ENCODE assay signal across 8 cellular contexts in genomic region chr4:73258668-73259551, GRCh38. TPM values are rescaled to one million over a fixed set of nuclear protein-coding genes. Genes with fewer than 3 reads are reported as not detected.
DNase-seq lines count a peak whose midpoint lies in the region; ATAC-seq and TF ChIP-seq lines count a peak whose summit lies in the region.

ANKRD17 (minus strand) TSS chr4:73258798; CDS start chr4:73258668, 130 bp downstream.

- POLR2A ChIA-PET in RWPE1 (lab: Yijun Ruan, JAX; ENCODE audit: low non-redundant PET): interaction anchor here (0.5 to 0.6 kb wide), 2 partner anchors 220 to 361 kb away, joined by 3 read pairs; partner anchors contain the start of gene RASSF6

- H3K4me3 Mint-ChIP-seq in activated T-helper 2 cell treated with anti-CD3 and anti-CD28 coated beads, Interferon-gamma antibody, Interleukin-2, Interleukin-4, amounts not matched to agents 10 μg/mL and 5 μg/mL and 100 μg/mL, durations not matched to agents 14 hours and 24 hours and 36 hours (ENCODE audit: low read depth): peak within 1 kb of the TSS; percentile 95
- peak within 1 kb of the TSS; percentile 98 for H3K4me3 Mint-ChIP-seq in natural killer cell treated with Interleukin-12 subunit alpha and Interleukin-12 subunit beta and Interleukin-15 and Interleukin-18, amount 100 ng/mL, for 72 hours

- CTCF ChIA-PET in RWPE1 (lab: Yijun Ruan, JAX): no interaction called here

- peaks cover 25% of the 10 kb centered on the region for H3K36me3 Mint-ChIP-seq in activated T-helper 2 cell treated with anti-CD3 and anti-CD28 coated beads, Interferon-gamma antibody, Interleukin-2, Interleukin-4, amounts not matched to agents 10 μg/mL and 5 μg/mL and 100 μg/mL, durations not matched to agents 14 hours and 24 hours and 36 hours (ENCODE audit: low read depth)
- peaks cover 6% of the 10 kb centered on the region for H3K36me3 Mint-ChIP-seq in natural killer cell treated with Interleukin-12 subunit alpha and Interleukin-12 subunit beta and Interleukin-15 and Interleukin-18, amount 100 ng/mL, for 72 hours

- H3K9me3 Mint-ChIP-seq in activated T-helper 2 cell treated with anti-CD3 and anti-CD28 coated beads, Interferon-gamma antibody, Interleukin-2, Interleukin-4, amounts not matched to agents 10 μg/mL and 5 μg/mL and 100 μg/mL, durations not matched to agents 14 hours and 24 hours and 36 hours: no peaks in the 10 kb centered on the region
- no peaks in the 10 kb centered on the region for H3K9me3 Mint-ChIP-seq in natural killer cell treated with Interleukin-12 subunit alpha and Interleukin-12 subunit beta and Interleukin-15 and Interleukin-18, amount 100 ng/mL, for 72 hours

- H3K4me1 Mint-ChIP-seq in activated T-helper 2 cell treated with anti-CD3 and anti-CD28 coated beads, Interferon-gamma antibody, Interleukin-2, Interleukin-4, amounts not matched to agents 10 μg/mL and 5 μg/mL and 100 μg/mL, durations not matched to agents 14 hours and 24 hours and 36 hours (ENCODE audit: low read depth): peaks cover 27% of the 10 kb centered on the region
- peaks cover 34 to 43% of the 10 kb centered on the region in 2 donors for H3K4me1 Mint-ChIP-seq in natural killer cell treated with Interleukin-12 subunit alpha and Interleukin-12 subunit beta and Interleukin-15 and Interleukin-18, amount 100 ng/mL, for 72 hours (ENCODE audit: low read depth in 2 of 2)

- peak within 1 kb of the TSS; percentile 95 for H3K4me3 ChIP-seq in LNCaP clone FGC (ENCODE audit: low read depth, low read length)

- H3K27ac ChIP-seq in RWPE1: peak within 1 kb of the TSS; percentile 97

- peak within 1 kb of the TSS; percentile 100 for H3K27ac Mint-ChIP-seq in activated T-helper 2 cell treated with anti-CD3 and anti-CD28 coated beads, Interferon-gamma antibody, Interleukin-2, Interleukin-4, amounts not matched to agents 10 μg/mL and 5 μg/mL and 100 μg/mL, durations not matched to agents 14 hours and 24 hours and 36 hours
- H3K27ac Mint-ChIP-seq in natural killer cell treated with Interleukin-12 subunit alpha and Interleukin-12 subunit beta and Interleukin-15 and Interleukin-18, amount 100 ng/mL, for 72 hours: peak within 1 kb of the TSS; percentile 93 to 97

- no peaks in the 10 kb centered on the region for H3K27me3 Mint-ChIP-seq in activated T-helper 2 cell treated with anti-CD3 and anti-CD28 coated beads, Interferon-gamma antibody, Interleukin-2, Interleukin-4, amounts not matched to agents 10 μg/mL and 5 μg/mL and 100 μg/mL, durations not matched to agents 14 hours and 24 hours and 36 hours (ENCODE audit: low read depth)
- H3K27me3 Mint-ChIP-seq in natural killer cell treated with Interleukin-12 subunit alpha and Interleukin-12 subunit beta and Interleukin-15 and Interleukin-18, amount 100 ng/mL, for 72 hours: no peaks in the 10 kb centered on the region

- no peak for TF ChIP-seq CTCF in LNCaP clone FGC (IDR thresholded peaks at IDR 0.05; ENCODE audit: control insufficient read depth, extremely low read depth, insufficient read depth)
- TF ChIP-seq CTCF in RWPE1 (conservative IDR thresholded peaks at IDR 0.05; ENCODE audit: low read depth): 0 out of 2 replicates have a peak, but pooled peaks have one; percentile 0

- intact Hi-C loops in activated T-helper 2 cell treated with anti-CD3 and anti-CD28 coated beads, Interferon-gamma antibody, Interleukin-2, Interleukin-4, amounts not matched to agents 10 μg/mL and 5 μg/mL and 100 μg/mL, durations not matched to agents 14 hours and 24 hours and 36 hours (cut with micrococcal nuclease): loop anchor here (1.0 to 5.0 kb wide), 5 partner anchors 36 to 900 kb away; partner anchors contain the start of genes COX18 and MTHFD2L

- peak; percentile 92 for DNase-seq in EL
- DNase-seq in GOT3 (lab: John Stamatoyannopoulos, UW): peak; percentile 82
- DNase-seq in LNCaP clone FGC (ENCODE audit: low read depth): peak; percentile 84
- DNase-seq in RWPE1 (ENCODE audit: low spot score): peak; percentile 90
- peak; percentile 89 for DNase-seq in activated T-helper 2 cell treated with anti-CD3 and anti-CD28 coated beads, Interferon-gamma antibody, Interleukin-2, Interleukin-4, amounts not matched to agents 10 μg/mL and 5 μg/mL and 100 μg/mL, durations not matched to agents 14 hours and 24 hours and 36 hours (ENCODE audit: low spot score)
- DNase-seq in fibroblast of peridontal ligament (ENCODE audit: extremely low read depth): peak; percentile 94
- peak; percentile 95 for DNase-seq in natural killer cell treated with Interleukin-12 subunit alpha and Interleukin-12 subunit beta and Interleukin-15 and Interleukin-18, amount 100 ng/mL, for 72 hours (ENCODE audit: low spot score)
- peak; percentile 93 for DNase-seq in stimulated activated naive CD8-positive, alpha-beta T cell treated with anti-CD3 and anti-CD28 coated beads, Interleukin-15, Interleukin-2, amounts not matched to agents 100 U/mL and 50 U/mL, for 24 hours

- ATAC-seq in natural killer cell treated with Interleukin-12 subunit alpha and Interleukin-12 subunit beta and Interleukin-15 and Interleukin-18, amount 100 ng/mL, for 72 hours: peak; percentile 93
- ATAC-seq in stimulated activated naive CD8-positive, alpha-beta T cell treated with anti-CD3 and anti-CD28 coated beads, Interleukin-15, Interleukin-2, amounts not matched to agents 100 U/mL and 50 U/mL, for 24 hours: peak; percentile 76

RNA-seq across cellular contexts. Expression of gene ANKRD17, which starts in this region (rescaled TPM):
- 70.0 and 71.4 TPM in 2 replicates for total RNA-seq in activated T-helper 2 cell treated with anti-CD3 and anti-CD28 coated beads, Interferon-gamma antibody, Interleukin-2, Interleukin-4, amounts not matched to agents 10 μg/mL and 5 μg/mL and 100 μg/mL, durations not matched to agents 14 hours and 24 hours and 36 hours
- 10 to 100 TPM; 63.5 to 88.6 TPM for total RNA-seq in natural killer cell treated with Interleukin-12 subunit alpha and Interleukin-12 subunit beta and Interleukin-15 and Interleukin-18, amount 100 ng/mL, for 72 hours

Comparison
In these comparisons a context has a peak if more than half of its experiments do, and no peak if none do; other contexts are left out.
1. Peak in every context shown above with its lines: DNase-seq, ATAC-seq, H3K4me3 ChIP-seq and H3K27ac ChIP-seq.